8 cellular contexts compared by ENCODE assay signal in genomic region chr14:92122761-92123160, GRCh38. TPM values are rescaled to one million over a fixed set of nuclear protein-coding genes. Genes with fewer than 3 reads are reported as not detected.
A peak's percentile ranks its signal among the peaks of the same experiment; 100 is the strongest.
DNase-seq lines count a peak whose midpoint lies in the region; ATAC-seq and TF ChIP-seq lines count a peak whose summit lies in the region.

No MANE protein-coding gene starts in this region.

- intact Hi-C loops in left ventricle myocardium inferior (cut with micrococcal nuclease) (no loop called here), Right ventricle myocardium inferior (cut with DNase I) (loop anchor here (10.0 kb wide), 2 partner anchors 562 to 672 kb away; partner anchors contain the start of gene GOLGA5), lower lobe of right lung (cut with DNase I) (no loop called here), vagina (cut with DNase I) (no loop called here)

- no peaks in the 10 kb centered on the region for H3K27me3 ChIP-seq in left ventricle myocardium inferior (ENCODE audit: low read depth)
- H3K27me3 ChIP-seq in lower lobe of right lung (ENCODE audit: low read depth), result no peaks in the 10 kb centered on the region
- no peaks in the 10 kb centered on the region for H3K27me3 ChIP-seq in vagina

- in situ Hi-C loops in astrocyte of the spinal cord (cut with HindIII; ENCODE audit: low sequenced_read_pairs), result no loop called here

- H3K36me3 ChIP-seq in left ventricle myocardium inferior (peaks cover 32% of the 10 kb centered on the region), lower lobe of right lung (peaks cover 38% of the 10 kb centered on the region), vagina (peaks cover 0 to 14% of the 10 kb centered on the region in 2 donors)

- ATAC-seq in Right ventricle myocardium inferior (no peak), lower lobe of right lung (no peak), GM18868 (IDR thresholded peaks at IDR 0.05; ENCODE audit: unreplicated experiment) (no peak)

- TF ChIP-seq CTCF in left ventricle myocardium inferior (IDR thresholded peaks at IDR 0.05; ENCODE audit: borderline replicate concordance) (no peak), astrocyte of the spinal cord (IDR thresholded peaks at IDR 0.05; ENCODE audit: low read depth, low read length) (no peak), lower lobe of right lung (IDR thresholded peaks at IDR 0.05) (no peak), vagina (IDR thresholded peaks at IDR 0.05) (no peak)

- H3K4me3 ChIP-seq in left ventricle myocardium inferior (peak overlapping the region; percentile 97), astrocyte of the spinal cord (ENCODE audit: low read depth, low read length) (peak overlapping the region; percentile 97), lower lobe of right lung (peak overlapping the region; percentile 86), vagina (peak overlapping the region; percentile 81 to 100)

- H3K27ac ChIP-seq in left ventricle myocardium inferior (replicated peaks) (peak overlapping the region; percentile 99), lower lobe of right lung (peak overlapping the region; percentile 97), vagina (peak overlapping the region; percentile 97)

- H3K4me1 ChIP-seq in left ventricle myocardium inferior (peaks cover 74% of the 10 kb centered on the region), lower lobe of right lung (peaks cover 41% of the 10 kb centered on the region), vagina (peaks cover 55% of the 10 kb centered on the region)

- DNase-seq in left ventricle myocardium inferior (no peak), Right ventricle myocardium inferior (ENCODE audit: missing footprints) (no peak), astrocyte of the spinal cord (ENCODE audit: low read depth, low spot score) (no peak), lower lobe of right lung (no peak), vagina (ENCODE audit: extremely low spot score in 2 of 2) (no peak), SW 1271 (lab: John Stamatoyannopoulos, UW) (no peak), DMS153 (lab: John Stamatoyannopoulos, UW) (no peak)

- TF ChIP-seq POLR2A in vagina (IDR thresholded peaks at IDR 0.05), result no peak

- H3K9me3 ChIP-seq in left ventricle myocardium inferior (replicated peaks) (no peaks in the 10 kb centered on the region), lower lobe of right lung (no peaks in the 10 kb centered on the region), vagina (no peaks in the 10 kb centered on the region)

RNA-seq across cellular contexts. Expression of gene CPSF2, which starts 1.0 kb away (rescaled TPM):
- total RNA-seq in left ventricle myocardium inferior (41.4 TPM), Right ventricle myocardium inferior (38.8 TPM), lower lobe of right lung (65.4 TPM), vagina (25.8 TPM)

RNA-seq across cellular contexts. Expression of gene NDUFB1, which starts 1.3 kb away (rescaled TPM):
- 625 TPM for total RNA-seq in left ventricle myocardium inferior
- 635 TPM for total RNA-seq in Right ventricle myocardium inferior
- total RNA-seq in lower lobe of right lung, result 124 TPM
- 86.9 TPM for total RNA-seq in vagina

RNA-seq across cellular contexts. Expression of gene ATXN3, which starts 16.4 kb away (rescaled TPM):
- total RNA-seq in left ventricle myocardium inferior (15.7 TPM), Right ventricle myocardium inferior (16.9 TPM), lower lobe of right lung (47.9 TPM), vagina (37.8 TPM)
